Comparison of ENCODE assay signal across 17 cellular contexts in the genomic region with DNA sequence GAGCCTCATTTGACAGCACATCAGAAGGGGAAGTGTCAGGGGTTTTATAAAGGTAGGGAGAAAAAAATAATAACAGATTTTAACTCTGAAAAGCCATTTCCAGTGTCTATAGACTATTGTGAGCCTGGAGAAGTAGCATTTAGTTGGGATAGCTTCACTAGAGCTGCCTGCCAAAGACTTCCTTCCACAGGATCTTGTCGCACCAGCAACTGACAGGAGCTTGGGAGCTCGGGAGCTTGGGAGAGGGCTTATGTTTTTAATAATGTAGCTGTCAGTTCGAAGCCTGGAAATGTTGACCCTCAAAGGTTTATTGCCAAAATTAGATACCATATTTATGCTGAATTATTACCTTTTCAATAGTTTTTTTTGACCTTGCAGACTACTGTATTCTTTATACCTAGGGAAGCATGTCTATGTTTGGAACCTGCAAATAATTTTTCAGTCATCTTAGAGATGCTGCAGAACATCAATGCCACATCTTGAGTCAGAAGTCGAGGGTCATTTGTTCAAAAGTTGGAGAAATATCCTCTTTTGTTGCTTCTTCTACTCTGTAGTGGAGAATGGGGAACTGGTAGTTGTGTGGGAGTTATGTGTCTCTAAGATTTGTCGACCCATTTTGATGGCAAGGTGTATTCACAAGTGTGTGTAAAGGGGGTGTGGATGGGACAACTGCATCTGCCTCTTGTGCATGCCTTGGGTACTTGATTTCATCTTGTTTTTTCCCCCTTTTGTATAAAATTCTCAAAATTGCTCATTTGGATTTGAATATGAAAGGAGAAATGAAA. TPM values are rescaled to one million over a fixed set of nuclear protein-coding genes. Genes with fewer than 3 reads are reported as not detected.
"Had no signal": no experiment of that assay in that cellular context is flagged by ENCODE, and none has a peak within 500 bp of the region (broad histone marks: within the 10 kb centered on the region; RNA-seq: fewer than 3 reads in every experiment).

No MANE protein-coding gene starts in this region.

- H3K4me1 Mint-ChIP-seq: activated CD4-positive, alpha-beta T cell treated with anti-CD3 and anti-CD28 coated beads, Interleukin-2, amount 10 ng/mL, durations not matched to agents 7 days and 5 days; activated naive CD4-positive, alpha-beta T cell treated with anti-CD3 and anti-CD28 coated beads, Interleukin-2, amount 10 ng/mL, durations not matched to agents 7 days and 5 days; activated T-helper 17 cell treated with anti-CD3 and anti-CD28 coated beads, Interleukin-2, amount 50 U/mL, for 72 hours; neural crest cell had no signal

- H3K36me3 ChIP-seq: transverse colon had no signal

- H3K9me3 Mint-ChIP-seq: activated CD4-positive, alpha-beta T cell treated with anti-CD3 and anti-CD28 coated beads, Interleukin-2, amount 10 ng/mL, durations not matched to agents 7 days and 5 days; activated naive CD4-positive, alpha-beta T cell treated with anti-CD3 and anti-CD28 coated beads, Interleukin-2, amount 10 ng/mL, durations not matched to agents 7 days and 5 days; activated T-helper 17 cell treated with anti-CD3 and anti-CD28 coated beads, Interleukin-2, amount 50 U/mL, for 72 hours; neural crest cell; T-helper 1 cell treated with Interleukin-12 subunit alpha and Interleukin-12 subunit beta and Interleukin-4 antibody, amounts not matched to agents 30 μg/mL and 1 μg/mL, for 36 hours; WTC11 had no signal

- H3K27ac ChIP-seq: epithelial cell of prostate, skin epidermis, transverse colon had no signal

- H3K4me3 ChIP-seq: skin epidermis, transverse colon had no signal

- H3K9me3 ChIP-seq: transverse colon had no signal

- H3K4me3 Mint-ChIP-seq: activated CD4-positive, alpha-beta T cell treated with anti-CD3 and anti-CD28 coated beads, Interleukin-2, amount 10 ng/mL, durations not matched to agents 7 days and 5 days; activated naive CD4-positive, alpha-beta T cell treated with anti-CD3 and anti-CD28 coated beads, Interleukin-2, amount 10 ng/mL, durations not matched to agents 7 days and 5 days; activated T-helper 17 cell treated with anti-CD3 and anti-CD28 coated beads, Interleukin-2, amount 50 U/mL, for 72 hours; effector memory CD8-positive, alpha-beta T cell; neural crest cell; T-helper 1 cell treated with Interleukin-12 subunit alpha and Interleukin-12 subunit beta and Interleukin-4 antibody, amounts not matched to agents 30 μg/mL and 1 μg/mL, for 36 hours; WTC11 had no signal

- H3K27ac Mint-ChIP-seq: activated CD4-positive, alpha-beta T cell treated with anti-CD3 and anti-CD28 coated beads, Interleukin-2, amount 10 ng/mL, durations not matched to agents 7 days and 5 days; activated naive CD4-positive, alpha-beta T cell treated with anti-CD3 and anti-CD28 coated beads, Interleukin-2, amount 10 ng/mL, durations not matched to agents 7 days and 5 days; activated T-helper 17 cell treated with anti-CD3 and anti-CD28 coated beads, Interleukin-2, amount 50 U/mL, for 72 hours; effector memory CD8-positive, alpha-beta T cell; T-helper 1 cell treated with Interleukin-12 subunit alpha and Interleukin-12 subunit beta and Interleukin-4 antibody, amounts not matched to agents 30 μg/mL and 1 μg/mL, for 36 hours; WTC11 had no signal

- H3K36me3 Mint-ChIP-seq: activated naive CD4-positive, alpha-beta T cell treated with anti-CD3 and anti-CD28 coated beads, Interleukin-2, amount 10 ng/mL, durations not matched to agents 7 days and 5 days; WTC11 had no signal

- H3K27me3 ChIP-seq: transverse colon had no signal

- H3K27me3 Mint-ChIP-seq: activated CD4-positive, alpha-beta T cell treated with anti-CD3 and anti-CD28 coated beads, Interleukin-2, amount 10 ng/mL, durations not matched to agents 7 days and 5 days; activated naive CD4-positive, alpha-beta T cell treated with anti-CD3 and anti-CD28 coated beads, Interleukin-2, amount 10 ng/mL, durations not matched to agents 7 days and 5 days; activated T-helper 17 cell treated with anti-CD3 and anti-CD28 coated beads, Interleukin-2, amount 50 U/mL, for 72 hours; effector memory CD8-positive, alpha-beta T cell had no signal

- ATAC-seq: activated T-helper 17 cell treated with anti-CD3 and anti-CD28 coated beads, Interleukin-2, amount 50 U/mL, for 72 hours; effector memory CD8-positive, alpha-beta T cell; WTC11 had no signal

- H3K4me1 ChIP-seq: transverse colon had no signal

- DNase-seq: activated CD4-positive, alpha-beta T cell treated with anti-CD3 and anti-CD28 coated beads, Interleukin-2, amount 10 ng/mL, durations not matched to agents 7 days and 5 days; activated CD8-positive, alpha-beta memory T cell treated with anti-CD3 and anti-CD28 coated beads for 24 hours; activated naive CD4-positive, alpha-beta T cell treated with anti-CD3 and anti-CD28 coated beads, Interleukin-2, amount 10 ng/mL, durations not matched to agents 7 days and 5 days; activated T-cell treated with anti-CD3 and anti-CD28 coated beads for 4 hours; central memory CD4-positive, alpha-beta T cell; effector memory CD8-positive, alpha-beta T cell; hippocampal formation; kidney glomerular epithelial cell; mesendoderm; transverse colon had no signal

RNA-seq across cellular contexts. Expression of a gene that starts 41.7 kb away (rescaled TPM):
- total RNA-seq: activated CD4-positive, alpha-beta T cell treated with anti-CD3 and anti-CD28 coated beads, Interleukin-2, amount 10 ng/mL, durations not matched to agents 7 days and 5 days; activated T-helper 17 cell treated with anti-CD3 and anti-CD28 coated beads, Interleukin-2, amount 50 U/mL, for 72 hours; subcutaneous adipose tissue; WTC11 had no signal
